In genomic region chr6:27293436-27294152, GRCh38 we compare ENCODE assay signal across 10 cellular contexts. TPM values are rescaled to one million over a fixed set of nuclear protein-coding genes. Genes with fewer than 3 reads are reported as not detected.
DNase-seq lines count a peak whose midpoint lies in the region; ATAC-seq, FAIRE-seq and TF ChIP-seq lines count a peak whose summit lies in the region.
"Had no signal": no experiment of that assay in that cellular context is flagged by ENCODE, and none has a peak within 500 bp of the region (broad histone marks: within the 10 kb centered on the region; RNA-seq: fewer than 3 reads in every experiment).

No MANE protein-coding gene starts in this region.

- H3K9me3 Mint-ChIP-seq in type B pancreatic cell = no peaks in the 10 kb centered on the region
- H3K9me3 Mint-ChIP-seq in naive thymus-derived CD8-positive, alpha-beta T cell = peaks cover 8 to 90% (median 59%) of the 10 kb centered on the region in 9 donors

- H3K27ac ChIP-seq in HepG2 (ENCODE audit: extremely low read length, insufficient read depth, low read length) = no peak overlapping the region
- H3K27ac ChIP-seq in right lobe of liver = no peak overlapping the region
- no peak overlapping the region for H3K27ac ChIP-seq in body of pancreas
- H3K27ac ChIP-seq: upper lobe of left lung had no signal

- no peak for TF ChIP-seq POLR2A in HepG2 (IDR thresholded peaks at IDR 0.05; ENCODE audit: insufficient read depth in 1 of 2, low read depth in 2 of 2, low read length in 2 of 2)
- no peak for TF ChIP-seq POLR2A in right lobe of liver (IDR thresholded peaks at IDR 0.05)
- TF ChIP-seq POLR2A in body of pancreas (IDR thresholded peaks at IDR 0.05) = no peak

- CTCF ChIA-PET in HepG2 (lab: Yijun Ruan, JAX; ENCODE audit: low intra/inter-chr PET ratio, low total read pairs) = no interaction called here

- in situ Hi-C loops in HepG2 (cut with HindIII; ENCODE audit: extremely low pct_ligation_motif_present, low pct_unique_long_range_greater_than_20kb) = no loop called here

- H3K36me3 ChIP-seq in HepG2 (replicated peaks in 1 of 2; ENCODE audit: control insufficient read depth in 1 of 2, insufficient read depth in 2 of 2, low read length in 2 of 2) = no peaks in the 10 kb centered on the region
- no peaks in the 10 kb centered on the region for H3K36me3 ChIP-seq in right lobe of liver
- no peaks in the 10 kb centered on the region for H3K36me3 ChIP-seq in NT2/D1 (ENCODE audit: insufficient read depth, insufficient read length, low read length)
- no peaks in the 10 kb centered on the region for H3K36me3 ChIP-seq in body of pancreas (replicated peaks in 1 of 2; ENCODE audit: insufficient read depth in 1 of 2, low read depth in 2 of 2)
- H3K36me3 ChIP-seq: upper lobe of left lung had no signal

- WGBS in HepG2 (ENCODE audit: low lambda C conversion rate) = 20% methylated on average over 28 of the region's 28 CpGs
- whole genome bisulfite sequencing in right lobe of liver (ENCODE audit: insufficient coverage, low coverage, low lambda C conversion rate, missing lambda C conversion rate) = 17% methylated on average over 28 of the region's 28 CpGs
- 15 to 24% methylated on average over 28 of the region's 28 CpGs for WGBS in body of pancreas, 2 donors

- peak overlapping the region; percentile 75 for H3K4me3 Mint-ChIP-seq in type B pancreatic cell
- peak overlapping the region in 2 of 10 donors; percentile 9 to 41 for H3K4me3 Mint-ChIP-seq in naive thymus-derived CD8-positive, alpha-beta T cell
- H3K4me3 Mint-ChIP-seq: CD8-positive, alpha-beta T cell had no signal

- peaks cover 4 to 44% of the 10 kb centered on the region in 2 experiments for H3K27me3 ChIP-seq in HepG2 (ENCODE audit: control insufficient read depth in 1 of 2, insufficient read depth in 2 of 2, low read length in 2 of 2)
- peaks cover 6 to 37% of the 10 kb centered on the region in 2 donors for H3K27me3 ChIP-seq in right lobe of liver
- H3K27me3 ChIP-seq in NT2/D1 (ENCODE audit: insufficient read depth, insufficient read length) = peaks cover 38% of the 10 kb centered on the region
- H3K27me3 ChIP-seq in body of pancreas = peaks cover 14 to 50% of the 10 kb centered on the region in 2 donors

- intact Hi-C loops in HepG2 (cut with micrococcal nuclease; ENCODE audit: unreplicated experiment) = no loop called here
- intact Hi-C loops in right lobe of liver (cut with DNase I) = no loop called here
- intact Hi-C loops in body of pancreas (cut with DNase I) = no loop called here

- POLR2A ChIA-PET in HepG2 (lab: Yijun Ruan, JAX) = no interaction called here
- POLR2A ChIA-PET in naive thymus-derived CD8-positive, alpha-beta T cell (lab: Charles Lee) = no interaction called here

- H3K4me1 ChIP-seq in HepG2 (ENCODE audit: insufficient read depth, low read length) = peaks cover 72% of the 10 kb centered on the region
- H3K4me1 ChIP-seq in right lobe of liver = no peaks in the 10 kb centered on the region
- H3K4me1 ChIP-seq in NT2/D1 (ENCODE audit: insufficient read depth, insufficient read length) = no peaks in the 10 kb centered on the region
- no peaks in the 10 kb centered on the region for H3K4me1 ChIP-seq in body of pancreas

- peaks cover 29% of the 10 kb centered on the region for H3K4me1 Mint-ChIP-seq in type B pancreatic cell (ENCODE audit: unreplicated experiment)
- H3K4me1 Mint-ChIP-seq in naive thymus-derived CD8-positive, alpha-beta T cell = peaks cover 0 to 6% (median 2%) of the 10 kb centered on the region in 4 donors

- H3K9ac ChIP-seq in HepG2 (ENCODE audit: insufficient read depth, low read depth, low read length) (no peak overlapping the region), NT2/D1 (ENCODE audit: insufficient read length, low read depth) (no peak overlapping the region)

- H4K20me1 ChIP-seq in HepG2 (ENCODE audit: insufficient read depth, low read length) = no peaks in the 10 kb centered on the region

- FAIRE-seq in HepG2 (lab: Jason Lieb, UNC) = no peak

- TF ChIP-seq EP300 in HepG2 (IDR thresholded peaks at IDR 0.05; ENCODE audit: low read depth in 2 of 2, low read length in 2 of 2) (no peak), HepG2 (CRISPR knock-in tag; IDR thresholded peaks at IDR 0.05; ENCODE audit: borderline replicate concordance) (no peak)

- peak overlapping the region in 2 of 3 experiments; percentile 21 to 63; a peak in 4 of 6 replicates for H3K4me3 ChIP-seq in HepG2 (replicated peaks in 1 of 3; ENCODE audit: insufficient read depth in 1 of 3, low read depth in 2 of 3, low read length in 3 of 3)
- no peak overlapping the region for H3K4me3 ChIP-seq in right lobe of liver
- peak overlapping the region; percentile 8 for H3K4me3 ChIP-seq in NT2/D1 (ENCODE audit: insufficient read length, low read depth)
- no peak overlapping the region for H3K4me3 ChIP-seq in body of pancreas
- H3K4me3 ChIP-seq: upper lobe of left lung had no signal

- H3K27ac Mint-ChIP-seq in type B pancreatic cell = peak overlapping the region; percentile 64
- peak overlapping the region in 2 of 10 donors; percentile 34 to 89 for H3K27ac Mint-ChIP-seq in naive thymus-derived CD8-positive, alpha-beta T cell
- H3K27ac Mint-ChIP-seq: CD8-positive, alpha-beta T cell had no signal

- no peak for TF ChIP-seq CTCF in HepG2 (CRISPR knock-in tag; IDR thresholded peaks at IDR 0.05)
- no peak for TF ChIP-seq CTCF in right lobe of liver (IDR thresholded peaks at IDR 0.05)
- no peak for TF ChIP-seq CTCF in type B pancreatic cell (conservative IDR thresholded peaks at IDR 0.05)
- no peak for TF ChIP-seq CTCF in body of pancreas (IDR thresholded peaks at IDR 0.05)

- DNase-seq in HepG2 (ENCODE audit: low spot score) = peak; percentile 38
- DNase-seq in right lobe of liver = no peak
- DNase-seq in NT2/D1 (ENCODE audit: low read depth, low spot score) = no peak
- peak; percentile 66 for DNase-seq in fibroblast of gingiva (ENCODE audit: low read depth)
- no peak for DNase-seq in type B pancreatic cell (ENCODE audit: extremely low spot score, unreplicated experiment)
- DNase-seq in body of pancreas = no peak
- no peak for DNase-seq in NCI-H187 (lab: John Stamatoyannopoulos, UW)
- DNase-seq in naive thymus-derived CD8-positive, alpha-beta T cell = no peak
- DNase-seq: CD8-positive, alpha-beta T cell; upper lobe of left lung had no signal

- H3K9me3 ChIP-seq in HepG2 (ENCODE audit: low read length) (no peaks in the 10 kb centered on the region), right lobe of liver (no peaks in the 10 kb centered on the region), NT2/D1 (ENCODE audit: insufficient read depth, low read length) (no peaks in the 10 kb centered on the region), body of pancreas (no peaks in the 10 kb centered on the region)

- BruUV-seq in HepG2 (replicated peaks; lab: Mats Ljungman, UMichigan) = no TSS peak

- H3K79me2 ChIP-seq in HepG2 (ENCODE audit: insufficient read depth, low read length) = no peaks in the 10 kb centered on the region

- H3K27me3 Mint-ChIP-seq in type B pancreatic cell = peaks cover 94% of the 10 kb centered on the region
- peaks cover 70 to 97% (median 89%) of the 10 kb centered on the region in 5 donors for H3K27me3 Mint-ChIP-seq in naive thymus-derived CD8-positive, alpha-beta T cell

- TF ChIP-seq RAD21 in HepG2 (CRISPR knock-in tag; IDR thresholded peaks at IDR 0.05) = no peak

- ATAC-seq in HepG2 = 0 out of 3 replicates have a peak, but pooled peaks have one; percentile 9
- no peak for ATAC-seq in right lobe of liver
- no peak for ATAC-seq in body of pancreas
- ATAC-seq in naive thymus-derived CD8-positive, alpha-beta T cell = no peak
- ATAC-seq: CD8-positive, alpha-beta T cell had no signal

- H2AFZ ChIP-seq in HepG2 (ENCODE audit: low read length) = no peak overlapping the region

- H3K4me2 ChIP-seq in HepG2 (ENCODE audit: low read depth, low read length) = peak overlapping the region; percentile 94

- peaks cover 5% of the 10 kb centered on the region for H3K36me3 Mint-ChIP-seq in type B pancreatic cell
- H3K36me3 Mint-ChIP-seq in naive thymus-derived CD8-positive, alpha-beta T cell = peaks cover 20 to 78% (median 28%) of the 10 kb centered on the region in 3 donors
- H3K36me3 Mint-ChIP-seq: CD8-positive, alpha-beta T cell had no signal

RNA-seq across cellular contexts. Expression of gene POM121L2, which starts 18.5 kb away (rescaled TPM):
- total RNA-seq in HepG2 (2016; rRNA removed; fragmentation: Illumina TruSeq; extraction: Trizol) (not detected in 2 replicates), right lobe of liver (not detected), type B pancreatic cell (ENCODE audit: low replicate concordance) (0.10 and 0.14 TPM in 2 replicates), body of pancreas (not detected)
- total RNA-seq in HepG2 (2016; cell fraction: cytosol; rRNA removed; fragmentation: Illumina TruSeq; extraction: Trizol; ENCODE audit: low read depth) = not detected in 2 replicates
- total RNA-seq in HepG2 (2016; cell fraction: insoluble cytoplasmic fraction; rRNA removed; fragmentation: Illumina TruSeq; extraction: Trizol) = not detected in 2 replicates
- total RNA-seq in HepG2 (2016; cell fraction: membrane; rRNA removed; fragmentation: Illumina TruSeq; extraction: Trizol) = not detected in 2 replicates
- not detected in 2 replicates for total RNA-seq in HepG2 (2016; cell fraction: nucleus; rRNA removed; fragmentation: Illumina TruSeq; extraction: Trizol)
- polyA plus RNA-seq in HepG2 (2011; rRNA removed) = 0.01 TPM in 1 of 2 replicates, not detected in the other
- not detected in 2 replicates for polyA plus RNA-seq in HepG2 (2011; cell fraction: cytosol; rRNA removed)
- not detected in 2 replicates for polyA plus RNA-seq in HepG2 (2011; cell fraction: nucleus; rRNA removed)
- polyA plus RNA-seq in HepG2 (2012) = not detected in 2 replicates
- polyA plus RNA-seq in HepG2 (2016; cell fraction: cytosol; fragmentation: Illumina TruSeq; extraction: Trizol; ENCODE audit: low read depth) = not detected in 2 replicates
- not detected in 2 replicates for polyA plus RNA-seq in HepG2 (2016; cell fraction: insoluble cytoplasmic fraction; fragmentation: Illumina TruSeq; extraction: Trizol; ENCODE audit: low read depth)
- not detected in 2 replicates for polyA plus RNA-seq in HepG2 (2016; cell fraction: membrane; fragmentation: Illumina TruSeq; extraction: Trizol; ENCODE audit: low read depth)
- polyA plus RNA-seq in HepG2 (2016; cell fraction: nucleus; fragmentation: Illumina TruSeq; extraction: Trizol; ENCODE audit: insufficient read depth, low read depth) = not detected in 2 replicates
- not detected in 2 replicates for polyA minus RNA-seq in HepG2 (2011; rRNA and poly(A)+ RNA removed; ENCODE audit: low replicate concordance)
- not detected in 2 replicates for polyA minus RNA-seq in HepG2 (2011; cell fraction: cytosol; rRNA and poly(A)+ RNA removed)
- not detected in 2 replicates for polyA minus RNA-seq in HepG2 (2011; cell fraction: nucleus; rRNA and poly(A)+ RNA removed)
- total RNA-seq in naive thymus-derived CD8-positive, alpha-beta T cell = not detected
- polyA plus RNA-seq in naive thymus-derived CD8-positive, alpha-beta T cell = not detected
- total RNA-seq: CD8-positive, alpha-beta T cell; upper lobe of left lung had no signal

RNA-seq across cellular contexts. Expression of gene PRSS16, which starts 46.1 kb away (rescaled TPM):
- total RNA-seq in HepG2 (2016; rRNA removed; fragmentation: Illumina TruSeq; extraction: Trizol) (not detected in 2 replicates), right lobe of liver (under 1 TPM in 2 of 6 experiments, not detected in 4; 0.29 to 0.37 TPM), type B pancreatic cell (ENCODE audit: low replicate concordance) (10.5 and 28.9 TPM in 2 replicates), body of pancreas (10 to 100 TPM; 10.9 to 43.8 TPM)
- not detected in 2 replicates for total RNA-seq in HepG2 (2016; cell fraction: cytosol; rRNA removed; fragmentation: Illumina TruSeq; extraction: Trizol; ENCODE audit: low read depth)
- not detected in 2 replicates for total RNA-seq in HepG2 (2016; cell fraction: insoluble cytoplasmic fraction; rRNA removed; fragmentation: Illumina TruSeq; extraction: Trizol)
- total RNA-seq in HepG2 (2016; cell fraction: membrane; rRNA removed; fragmentation: Illumina TruSeq; extraction: Trizol) = not detected in 2 replicates
- not detected in 2 replicates for total RNA-seq in HepG2 (2016; cell fraction: nucleus; rRNA removed; fragmentation: Illumina TruSeq; extraction: Trizol)
- polyA plus RNA-seq in HepG2 (2011; rRNA removed) = not detected in 2 replicates
- polyA plus RNA-seq in HepG2 (2011; cell fraction: cytosol; rRNA removed) = not detected in 2 replicates
- not detected in 2 replicates for polyA plus RNA-seq in HepG2 (2011; cell fraction: nucleus; rRNA removed)
- polyA plus RNA-seq in HepG2 (2012) = not detected in 2 replicates
- not detected in 2 replicates for polyA plus RNA-seq in HepG2 (2016; cell fraction: cytosol; fragmentation: Illumina TruSeq; extraction: Trizol; ENCODE audit: low read depth)
- not detected in 2 replicates for polyA plus RNA-seq in HepG2 (2016; cell fraction: insoluble cytoplasmic fraction; fragmentation: Illumina TruSeq; extraction: Trizol; ENCODE audit: low read depth)
- not detected in 2 replicates for polyA plus RNA-seq in HepG2 (2016; cell fraction: membrane; fragmentation: Illumina TruSeq; extraction: Trizol; ENCODE audit: low read depth)
- not detected in 2 replicates for polyA plus RNA-seq in HepG2 (2016; cell fraction: nucleus; fragmentation: Illumina TruSeq; extraction: Trizol; ENCODE audit: insufficient read depth, low read depth)
- 0.26 and 1.4 TPM in 2 replicates for polyA minus RNA-seq in HepG2 (2011; rRNA and poly(A)+ RNA removed; ENCODE audit: low replicate concordance)
- polyA minus RNA-seq in HepG2 (2011; cell fraction: cytosol; rRNA and poly(A)+ RNA removed) = not detected in 2 replicates
- not detected in 2 replicates for polyA minus RNA-seq in HepG2 (2011; cell fraction: nucleus; rRNA and poly(A)+ RNA removed)
- total RNA-seq in naive thymus-derived CD8-positive, alpha-beta T cell = under 1 TPM in 1 of 2 experiments, not detected in 1; 0.25 TPM
- 1 to 10 TPM in 1 of 3 donors, under 1 TPM in 1, not detected in 1; 0.57 to 1.0 TPM for polyA plus RNA-seq in naive thymus-derived CD8-positive, alpha-beta T cell

Comparison
In these comparisons a context has a peak if more than half of its experiments do, and no peak if none do; other contexts are left out.
1. DNase-seq: peak in HepG2 (single experiment) and fibroblast of gingiva (single experiment); none in right lobe of liver (0 of 3), NT2/D1 (single experiment), type B pancreatic cell (single experiment), body of pancreas (0 of 4), NCI-H187 (0 of 2) and naive thymus-derived CD8-positive, alpha-beta T cell (0 of 10).
2. H3K4me3 ChIP-seq: peak in HepG2 (2 of 3) and NT2/D1 (single experiment); none in right lobe of liver (0 of 3) and body of pancreas (0 of 2).